10 cellular contexts compared by ENCODE assay signal in genomic region chr10:119250641-119251314, GRCh38. TPM values are rescaled to one million over a fixed set of nuclear protein-coding genes. Genes with fewer than 3 reads are reported as not detected.
DNase-seq lines count a peak whose midpoint lies in the region; ATAC-seq and TF ChIP-seq lines count a peak whose summit lies in the region.
"Had no signal": no experiment of that assay in that cellular context is flagged by ENCODE, and none has a peak within 500 bp of the region (broad histone marks: within the 10 kb centered on the region; RNA-seq: fewer than 3 reads in every experiment).

No MANE protein-coding gene starts in this region.

- DNase-seq in EL: peak; percentile 79
- DNase-seq in RKO (ENCODE audit: low spot score): peak; percentile 74
- DNase-seq in esophagus muscularis mucosa (ENCODE audit: extremely low spot score): no peak
- DNase-seq in trophoblast cell: no peak
- no peak for DNase-seq in SHP77 treated with DMSO at 0.1 percent for 48 hours (lab: John Stamatoyannopoulos, UW)
- no peak for DNase-seq in KBM-7
- no peak for DNase-seq in NCI-H774 (lab: John Stamatoyannopoulos, UW)
- DNase-seq: NCI-H2029 had no signal

- no peak overlapping the region for H3K9ac ChIP-seq in trophoblast cell (ENCODE audit: low read length)

- TF ChIP-seq POLR2A in esophagus muscularis mucosa (IDR thresholded peaks at IDR 0.05; ENCODE audit: low read depth): no peak

- H3K4me2 ChIP-seq in trophoblast cell (ENCODE audit: low read length): no peak overlapping the region

- H2BK120ac ChIP-seq in trophoblast cell (ENCODE audit: insufficient read depth, low read length, poor library complexity): no peak overlapping the region

- peak overlapping the region; percentile 81 to 89 (median 84) for H3K27ac ChIP-seq in esophagus muscularis mucosa (replicated peaks in 1 of 4)
- H3K27ac ChIP-seq in trophoblast cell (ENCODE audit: low read depth, low read length): peak overlapping the region; percentile 55

- peaks cover 13% of the 10 kb centered on the region for H3K79me1 ChIP-seq in trophoblast cell (ENCODE audit: low read length)

- H3K23ac ChIP-seq in trophoblast cell (ENCODE audit: low read length): no peak overlapping the region

- H3K36me3 ChIP-seq in esophagus muscularis mucosa (peaks cover 0 to under 1% (median 0%) of the 10 kb centered on the region in 4 donors), trophoblast cell (ENCODE audit: control insufficient read depth in 1 of 2, insufficient read depth in 2 of 2, low read length in 2 of 2) (no peaks in the 10 kb centered on the region)

- H3K4me1 ChIP-seq in esophagus muscularis mucosa: peaks cover 73 to 91% (median 86%) of the 10 kb centered on the region in 4 donors
- peaks cover 27 to 36% of the 10 kb centered on the region in 2 experiments for H3K4me1 ChIP-seq in trophoblast cell (ENCODE audit: control insufficient read depth in 1 of 2, insufficient read depth in 2 of 2, low read length in 2 of 2)

- H3K27me3 ChIP-seq in esophagus muscularis mucosa: no peaks in the 10 kb centered on the region
- no peaks in the 10 kb centered on the region for H3K27me3 ChIP-seq in trophoblast cell (ENCODE audit: insufficient read depth, low read length)

- intact Hi-C loops in esophagus muscularis mucosa (cut with DNase I): loop anchor here (5.0 kb wide), 1 partner anchor 43 kb away; the partner anchor contains the start of gene GRK5

- no peak for TF ChIP-seq EP300 in esophagus muscularis mucosa (IDR thresholded peaks at IDR 0.05)

- H4K12ac ChIP-seq in trophoblast cell (ENCODE audit: low read depth, low read length): no peak overlapping the region

- H3K4me3 ChIP-seq in esophagus muscularis mucosa (no peak overlapping the region), trophoblast cell (ENCODE audit: low read depth, low read length) (no peak overlapping the region)
- H3K4me3 ChIP-seq: skin epidermis had no signal

- in situ Hi-C loops in KBM-7 (cut with MboI; ENCODE audit: low pct_unique_long_range_greater_than_20kb, low sequenced_read_pairs): no loop called here

- H2BK12ac ChIP-seq in trophoblast cell (ENCODE audit: low read length): no peak overlapping the region

- WGBS in esophagus muscularis mucosa: 37% methylated on average over 10 of the region's 10 CpGs
- WGBS in trophoblast cell (ENCODE audit: extremely low coverage, insufficient coverage, insufficient read length): no CpG with 5 or more reads among the region's 10 CpGs

- no peak overlapping the region for H4K8ac ChIP-seq in trophoblast cell (ENCODE audit: low read depth, low read length)

- no peak for ATAC-seq in GM19455 (IDR thresholded peaks at IDR 0.05; ENCODE audit: unreplicated experiment)

- H3K9me3 ChIP-seq in esophagus muscularis mucosa (no peaks in the 10 kb centered on the region), trophoblast cell (ENCODE audit: insufficient read depth, low read depth, low read length) (no peaks in the 10 kb centered on the region)

- no peak for TF ChIP-seq CTCF in esophagus muscularis mucosa (IDR thresholded peaks at IDR 0.05)

- no peak overlapping the region for H4K91ac ChIP-seq in trophoblast cell (ENCODE audit: low read depth, low read length)

- peaks cover 3% of the 10 kb centered on the region for H3K79me2 ChIP-seq in trophoblast cell (ENCODE audit: control insufficient read depth, insufficient read depth, low read length, poor library complexity)

- H2BK5ac ChIP-seq in trophoblast cell (ENCODE audit: low read depth, low read length, poor library complexity): no peak overlapping the region

- no peak overlapping the region for H3K18ac ChIP-seq in trophoblast cell (ENCODE audit: low read length)

- H3K14ac ChIP-seq in trophoblast cell (ENCODE audit: low read length): no peak overlapping the region

- H2AK5ac ChIP-seq in trophoblast cell (ENCODE audit: low read length): no peak overlapping the region

- H3K4ac ChIP-seq in trophoblast cell (ENCODE audit: low read depth, low read length): no peak overlapping the region

- no peak overlapping the region for H2AFZ ChIP-seq in trophoblast cell (ENCODE audit: insufficient read depth, low read length, poor library complexity)

RNA-seq across cellular contexts. Expression of gene GRK5, which starts 43.4 kb away (rescaled TPM):
- total RNA-seq in esophagus muscularis mucosa: 10 to 100 TPM; 39.6 to 64.4 (median 50.7) TPM
- 1.4 and 1.5 TPM in 2 replicates for polyA plus RNA-seq in trophoblast cell (2013)

Comparison
In these comparisons a context has a peak if more than half of its experiments do, and no peak if none do; other contexts are left out.
1. DNase-seq: peak in EL (single experiment) and RKO (single experiment); none in esophagus muscularis mucosa (single experiment), trophoblast cell (0 of 2), SHP77 treated with DMSO at 0.1 percent for 48 hours (single experiment), KBM-7 (single experiment) and NCI-H774 (single experiment).